ENCODE assay signal across 22 cellular contexts in the genomic region with DNA sequence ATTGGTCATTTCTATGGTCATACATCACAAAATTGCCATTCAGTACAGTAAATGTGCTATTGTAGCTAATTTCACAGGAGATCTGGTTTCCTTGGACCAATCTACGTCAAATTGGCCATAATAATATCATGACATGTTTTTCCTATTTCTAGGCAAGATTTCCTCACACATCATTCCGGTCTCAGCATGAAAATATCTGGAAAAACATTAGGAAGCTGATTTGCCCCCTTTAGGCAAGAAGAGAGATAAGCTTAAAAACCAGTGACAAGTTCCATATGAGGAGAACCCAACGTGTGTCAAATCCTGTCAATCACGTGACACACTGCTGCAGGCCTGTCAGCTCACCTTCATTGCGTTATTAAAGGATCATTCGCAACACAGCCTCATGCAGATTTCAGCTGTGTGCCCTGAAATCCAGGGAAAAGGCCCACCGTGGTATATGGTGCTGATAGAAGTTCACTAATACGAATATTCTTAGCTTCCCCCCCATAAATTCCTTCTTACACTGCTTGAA.
A peak's percentile ranks its signal among the peaks of the same experiment; 100 is the strongest.
DNase-seq lines count a peak whose midpoint lies in the region; ATAC-seq, FAIRE-seq and TF ChIP-seq lines count a peak whose summit lies in the region.
"Had no signal": no experiment of that assay in that cellular context is flagged by ENCODE, and none has a peak within 500 bp of the region (broad histone marks: within the 10 kb centered on the region; RNA-seq: fewer than 3 reads in every experiment).

No MANE protein-coding gene starts in this region.

- in situ Hi-C loops in K562 (cut with MboI): no loop called here

- no peak for TF ChIP-seq EP300 in K562 (IDR thresholded peaks at IDR 0.05; ENCODE audit: low read length)
- peak; percentile 99 for TF ChIP-seq EP300 in neural cell (conservative IDR thresholded peaks at IDR 0.05; ENCODE audit: poor library complexity, severe bottlenecking)

- H3K9me3 ChIP-seq in K562 (replicated peaks; ENCODE audit: control insufficient read depth, insufficient read depth, low read depth, low read length): no peaks in the 10 kb centered on the region
- H3K9me3 ChIP-seq in neural cell (ENCODE audit: low read length): no peaks in the 10 kb centered on the region
- H3K9me3 ChIP-seq: A549; BE2C; BLaER1 treated with 17β-estradiol and CSF1 and Interleukin-3, amounts not matched to agents 10 nM and 100 nM; HAP-1 had no signal

- no peak for TF ChIP-seq CTCF in K562 (IDR thresholded peaks at IDR 0.05 in 2 of 3, conservative IDR thresholded peaks at IDR 0.05 in 1 of 3; ENCODE audit: insufficient read depth in 2 of 3, low read depth in 1 of 3, low read length in 3 of 3)
- peak; percentile 41 for TF ChIP-seq CTCF in neural cell (IDR thresholded peaks at IDR 0.05; ENCODE audit: poor library complexity, severe bottlenecking)

- no peak overlapping the region for H3K9ac ChIP-seq in K562 (ENCODE audit: insufficient read depth in 1 of 2, low read depth in 2 of 2, low read length in 2 of 2)
- H3K9ac ChIP-seq in neural cell (ENCODE audit: low read length): no peak overlapping the region
- H3K9ac ChIP-seq: BLaER1 treated with 17β-estradiol and CSF1 and Interleukin-3, amounts not matched to agents 10 nM and 100 nM had no signal

- intact Hi-C loops in K562 (cut with micrococcal nuclease): no loop called here

- H3K27me3 ChIP-seq in K562 (ENCODE audit: control insufficient read depth in 2 of 2, insufficient read depth in 2 of 2, low read length in 2 of 2) (no peaks in the 10 kb centered on the region), neural cell (ENCODE audit: insufficient read depth, low read depth, low read length) (no peaks in the 10 kb centered on the region)
- H3K27me3 ChIP-seq: BE2C; BLaER1 treated with 17β-estradiol and CSF1 and Interleukin-3, amounts not matched to agents 10 nM and 100 nM had no signal

- no peaks in the 10 kb centered on the region for H4K20me1 ChIP-seq in K562 (replicated peaks; ENCODE audit: control insufficient read depth, insufficient read depth, low read length)
- H4K20me1 ChIP-seq in neural cell (ENCODE audit: insufficient read depth): no peaks in the 10 kb centered on the region
- H4K20me1 ChIP-seq: BLaER1 treated with 17β-estradiol and CSF1 and Interleukin-3, amounts not matched to agents 10 nM and 100 nM had no signal

- H3K4me2 ChIP-seq in K562 (ENCODE audit: insufficient read depth, low read length): no peak overlapping the region
- peak overlapping the region; percentile 50 for H3K4me2 ChIP-seq in neural cell (ENCODE audit: low read length)
- H3K4me2 ChIP-seq: A549; BLaER1 treated with 17β-estradiol and CSF1 and Interleukin-3, amounts not matched to agents 10 nM and 100 nM had no signal

- no peak for FAIRE-seq in K562 (lab: Jason Lieb, UNC)
- FAIRE-seq: A549, D721Med, G401.6, GM12892, H54 had no signal

- no peaks in the 10 kb centered on the region for H3K79me2 ChIP-seq in K562 (ENCODE audit: control insufficient read depth, insufficient read depth, low read length)
- no peaks in the 10 kb centered on the region for H3K79me2 ChIP-seq in neural cell (replicated peaks; ENCODE audit: insufficient read depth, low read length)

- 1% methylated on average over 8 of the region's 8 CpGs for WGBS in K562 (ENCODE audit: insufficient coverage, low coverage, missing lambda C conversion rate)

- CTCF ChIA-PET in HEK293T (lab: Yijun Ruan, JAX) (no interaction called here), K562 (lab: Yijun Ruan, JAX; ENCODE audit: low intra/inter-chr PET ratio) (no interaction called here)

- no peak for ATAC-seq in K562
- ATAC-seq: A549 had no signal

- peaks cover 5% of the 10 kb centered on the region for H3F3A ChIP-seq in neural cell (ENCODE audit: insufficient read depth, low read length, poor library complexity, severe bottlenecking)

- DNase-seq in HEK293T (ENCODE audit: extremely low spot score): no peak
- no peak for DNase-seq in K562 (ENCODE audit: extremely low read depth in 1 of 4, low spot score in 3 of 4)
- DNase-seq in NCI-H2107 treated with DMSO at 0.1 percent for 48 hours (lab: John Stamatoyannopoulos, UW; ENCODE audit: unreplicated experiment): no peak
- no peak for DNase-seq in NCI-H146 treated with DMSO at 0.1 percent for 48 hours (lab: John Stamatoyannopoulos, UW; ENCODE audit: unreplicated experiment)
- DNase-seq in DMS114 treated with DMSO at 0.1 percent for 48 hours (lab: John Stamatoyannopoulos, UW; ENCODE audit: unreplicated experiment): no peak
- DNase-seq: 8988T; ACHN; AML-193; BE2C; CD4-positive, alpha-beta T cell; CD8-positive, alpha-beta memory T cell; DMS153; DND-41; GOT3 had no signal

- no peaks in the 10 kb centered on the region for H3K9me1 ChIP-seq in K562 (ENCODE audit: control insufficient read depth, insufficient read depth, low read length)

- POLR2A ChIA-PET in HEK293T (lab: Yijun Ruan, JAX) (no interaction called here), K562 (lab: Yijun Ruan, JAX) (interaction anchor here (1.4 kb wide), 1 partner anchor 15 kb away, joined by 3 read pairs; no protein-coding TSS in a partner anchor)

- no peak overlapping the region for H2AFZ ChIP-seq in K562 (ENCODE audit: low read depth, low read length)
- no peak overlapping the region for H2AFZ ChIP-seq in neural cell (ENCODE audit: low read depth, low read length)

- BruUV-seq in K562 (replicated peaks; lab: Mats Ljungman, UMichigan): no TSS peak

- H3K4me1 ChIP-seq in K562 (replicated peaks in 1 of 2; ENCODE audit: control insufficient read depth in 2 of 2, insufficient read depth in 2 of 2, low read length in 2 of 2): no peaks in the 10 kb centered on the region
- H3K4me1 ChIP-seq: A549 had no signal

- H3K27ac ChIP-seq in K562 (ENCODE audit: extremely low read depth, low read depth, low read length): no peak overlapping the region
- peak overlapping the region; percentile 17 for H3K27ac ChIP-seq in neural cell (ENCODE audit: low read length)
- H3K27ac ChIP-seq: A549; BLaER1 treated with 17β-estradiol and CSF1 and Interleukin-3, amounts not matched to agents 10 nM and 100 nM had no signal

- H3K4me3 ChIP-seq in K562: no peak overlapping the region
- H3K4me3 ChIP-seq in neural cell (ENCODE audit: low read length): peak overlapping the region; percentile 32
- H3K4me3 ChIP-seq: A549; BLaER1 treated with 17β-estradiol and CSF1 and Interleukin-3, amounts not matched to agents 10 nM and 100 nM; HAP-1 had no signal

- no peak for TF ChIP-seq POLR2A in K562 (conservative IDR thresholded peaks at IDR 0.05)

- TF ChIP-seq RAD21 in K562 (CRISPR knock-in tag; conservative IDR thresholded peaks at IDR 0.05 in 1 of 2, IDR thresholded peaks at IDR 0.05 in 1 of 2) (no peak), neural cell (conservative IDR thresholded peaks at IDR 0.05) (no peak)

- H3K9me2 ChIP-seq in neural cell (ENCODE audit: insufficient read depth, low read length): no peaks in the 10 kb centered on the region

- H3K36me3 ChIP-seq in K562 (ENCODE audit: control insufficient read depth, insufficient read depth, low read length): no peaks in the 10 kb centered on the region
- no peaks in the 10 kb centered on the region for H3K36me3 ChIP-seq in neural cell (ENCODE audit: insufficient read depth, low read length)
- H3K36me3 ChIP-seq: BE2C; BLaER1 treated with 17β-estradiol and CSF1 and Interleukin-3, amounts not matched to agents 10 nM and 100 nM; HAP-1 had no signal

TF ChIP-seq in HEK293T, 16 proteins besides CTCF, POLR2A, EP300 and RAD21:
- TF ChIP-seq NFRKB (IDR thresholded peaks at IDR 0.05): no peak
- TF ChIP-seq, protein P1, sequence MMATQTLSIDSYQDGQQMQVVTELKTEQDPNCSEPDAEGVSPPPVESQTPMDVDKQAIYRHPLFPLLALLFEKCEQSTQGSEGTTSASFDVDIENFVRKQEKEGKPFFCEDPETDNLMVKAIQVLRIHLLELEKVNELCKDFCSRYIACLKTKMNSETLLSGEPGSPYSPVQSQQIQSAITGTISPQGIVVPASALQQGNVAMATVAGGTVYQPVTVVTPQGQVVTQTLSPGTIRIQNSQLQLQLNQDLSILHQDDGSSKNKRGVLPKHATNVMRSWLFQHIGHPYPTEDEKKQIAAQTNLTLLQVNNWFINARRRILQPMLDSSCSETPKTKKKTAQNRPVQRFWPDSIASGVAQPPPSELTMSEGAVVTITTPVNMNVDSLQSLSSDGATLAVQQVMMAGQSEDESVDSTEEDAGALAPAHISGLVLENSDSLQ (IDR thresholded peaks at IDR 0.05): 0 out of 2 replicates have a peak, but pooled peaks have one; percentile 21
TF ChIP-seq in HEK293T: peak in this region for 1.

TF ChIP-seq in K562, 482 proteins besides CTCF, POLR2A, EP300 and RAD21 (continues in another document):
- TF ChIP-seq ZNF134 (CRISPR knock-in tag; conservative IDR thresholded peaks at IDR 0.05) (no peak), SRF (CRISPR knock-in tag; IDR thresholded peaks at IDR 0.05) (no peak), C11orf30 (IDR thresholded peaks at IDR 0.05; ENCODE audit: low read depth) (no peak), ZNF146 (CRISPR knock-in tag; IDR thresholded peaks at IDR 0.05; ENCODE audit: unreplicated experiment) (no peak), CBFA2T2 (conservative IDR thresholded peaks at IDR 0.05) (no peak), CHD2 (IDR thresholded peaks at IDR 0.05; ENCODE audit: low read depth, low read length) (no peak), ZNF77 (CRISPR knock-in tag; IDR thresholded peaks at IDR 0.05) (no peak), POLR2AphosphoS2 (IDR thresholded peaks at IDR 0.05; ENCODE audit: low read length) (no peak), FUS (optimal IDR thresholded peaks at IDR 0.05; ENCODE audit: low read depth, low read length) (no peak)

TF ChIP-seq in neural cell, 6 proteins besides CTCF, POLR2A, EP300 and RAD21 (continues in another document):
- TF ChIP-seq MXI1 (conservative IDR thresholded peaks at IDR 0.05; ENCODE audit: poor library complexity, severe bottlenecking) (no peak), TAF1 (IDR thresholded peaks at IDR 0.05; ENCODE audit: low read depth) (no peak), POLR2AphosphoS5 (IDR thresholded peaks at IDR 0.05) (peak; percentile 92)
